Comparison of ENCODE assay signal across 28 cellular contexts in genomic region chr15:42314818-42315217, GRCh38.
"Had no signal": no experiment of that assay in that cellular context is flagged by ENCODE, and none has a peak within 500 bp of the region (broad histone marks: within the 10 kb centered on the region; RNA-seq: fewer than 3 reads in every experiment).

No MANE protein-coding gene starts in this region.

- H3K4me1 ChIP-seq: adrenal gland, body of pancreas, esophagus muscularis mucosa, foreskin keratinocyte, gastroesophageal sphincter had no signal

- H3K9me3 ChIP-seq: adrenal gland, body of pancreas, esophagus muscularis mucosa, gastroesophageal sphincter had no signal

- H3K27me3 ChIP-seq: adrenal gland, body of pancreas, esophagus muscularis mucosa, foreskin keratinocyte, gastroesophageal sphincter had no signal

- DNase-seq: activated CD4-positive, alpha-beta memory T cell treated with anti-CD3 and anti-CD28 coated beads for 36 hours; activated CD4-positive, alpha-beta T cell treated with anti-CD3 and anti-CD28 coated beads for 36 hours; activated CD4-positive, alpha-beta T cell treated with anti-CD3 and anti-CD28 coated beads, Interleukin-2, amount 10 ng/mL, durations not matched to agents 24 days and 14 days; activated CD4-positive, CD25-positive, alpha-beta regulatory T cell; activated CD4-positive, CD25-positive, alpha-beta regulatory T cell treated with anti-CD3 and anti-CD28 coated beads, Interleukin-2, amount 50 U/mL, for 72 hours; activated CD8-positive, alpha-beta memory T cell treated with anti-CD3 and anti-CD28 coated beads, Interleukin-2, amount 10 ng/mL, durations not matched to agents 7 days and 5 days; activated CD8-positive, alpha-beta memory T cell treated with anti-CD3 and anti-CD28 coated beads, Interleukin-2, amount 50 U/mL, for 4 hours; activated CD8-positive, alpha-beta T cell treated with anti-CD3 and anti-CD28 coated beads, Interleukin-2, amount 10 ng/mL, durations not matched to agents 7 days and 5 days; activated effector memory CD4-positive, alpha-beta T cell treated with anti-CD3 and anti-CD28 coated beads, Interleukin-2, amount 50 U/mL, for 16 hours; activated naive CD4-positive, alpha-beta T cell treated with anti-CD3 and anti-CD28 coated beads for 36 hours; activated naive CD8-positive, alpha-beta T cell treated with anti-CD3 and anti-CD28 coated beads for 36 hours; activated naive CD8-positive, alpha-beta T cell treated with anti-CD3 and anti-CD28 coated beads, Interleukin-2, amount 50 U/mL, for 24 hours; activated T-cell treated with anti-CD3 and anti-CD28 coated beads, Interleukin-2, amount 50 U/mL, for 1 hour; activated T-cell treated with anti-CD3 and anti-CD28 coated beads, Interleukin-2, amount 50 U/mL, for 48 hours; adrenal gland; amygdala; aorta; body of pancreas; caudate nucleus; cortex of kidney; dermis blood vessel endothelial cell; effector CD4-positive, alpha-beta T cell; effector memory CD8-positive, alpha-beta T cell; erythroblast; foreskin keratinocyte; T-helper 2 cell had no signal

- H3K4me3 ChIP-seq: adrenal gland, body of pancreas, esophagus muscularis mucosa, gastroesophageal sphincter had no signal

- ATAC-seq: activated CD4-positive, alpha-beta T cell treated with anti-CD3 and anti-CD28 coated beads for 36 hours; activated CD8-positive, alpha-beta memory T cell treated with anti-CD3 and anti-CD28 coated beads, Interleukin-2, amount 10 ng/mL, durations not matched to agents 7 days and 5 days; activated CD8-positive, alpha-beta T cell treated with anti-CD3 and anti-CD28 coated beads, Interleukin-2, amount 10 ng/mL, durations not matched to agents 7 days and 5 days; body of pancreas; effector memory CD8-positive, alpha-beta T cell; foreskin keratinocyte; gastroesophageal sphincter had no signal

- H3K27ac ChIP-seq: adrenal gland, body of pancreas, esophagus muscularis mucosa, foreskin keratinocyte, gastroesophageal sphincter had no signal
